31 cellular contexts compared by ENCODE assay signal in the genomic region with DNA sequence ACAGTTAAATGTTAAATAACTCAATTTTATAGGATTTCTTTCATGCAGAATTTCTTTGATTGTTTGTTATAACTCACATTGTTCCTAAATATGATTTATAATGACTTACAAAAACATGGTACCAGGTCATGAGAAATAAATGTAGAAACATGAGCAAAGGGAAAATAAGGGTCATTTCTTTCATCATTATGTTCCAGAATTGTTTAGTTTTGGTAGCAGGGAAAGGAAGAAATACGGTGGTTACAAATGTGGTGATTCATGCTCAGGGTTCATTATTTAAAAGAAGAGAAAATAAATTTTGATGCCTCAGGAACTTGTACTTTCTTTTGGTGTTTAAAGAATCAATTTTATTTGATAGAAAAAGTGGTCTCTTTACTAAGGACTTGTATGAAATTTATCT. TPM values are rescaled to one million over a fixed set of nuclear protein-coding genes. Genes with fewer than 3 reads are reported as not detected.
"Had no signal": no experiment of that assay in that cellular context is flagged by ENCODE, and none has a peak within 500 bp of the region (broad histone marks: within the 10 kb centered on the region; RNA-seq: fewer than 3 reads in every experiment).

No MANE protein-coding gene starts in this region.

- H3K36me3 ChIP-seq: breast epithelium, heart left ventricle, lower lobe of right lung, neutrophil, right lobe of liver, uterus had no signal

- H3K9me3 ChIP-seq: mucosa of descending colon, neutrophil, right lobe of liver had no signal

- H3K27ac Mint-ChIP-seq: activated B cell treated with CpG ODN at 0.5 μM for 24 hours; activated CD8-positive, alpha-beta memory T cell treated with anti-CD3 and anti-CD28 coated beads, Interleukin-2, amount 10 ng/mL, durations not matched to agents 7 days and 5 days; activated CD8-positive, alpha-beta T cell treated with anti-CD3 and anti-CD28 coated beads, Interleukin-2, amount 10 ng/mL, durations not matched to agents 7 days and 5 days; activated naive CD4-positive, alpha-beta T cell treated with anti-CD3 and anti-CD28 coated beads for 36 hours; activated naive CD8-positive, alpha-beta T cell treated with anti-CD3 and anti-CD28 coated beads, Interleukin-2, amount 10 ng/mL, durations not matched to agents 7 days and 5 days; nephron progenitor cell; stimulated activated memory B cell treated with anti-CD40 and anti-IgM and Interleukin-4, amounts not matched to agents 10 μg/mL and 1 μg/mL and 100 μg/mL, for 72 hours; stimulated activated naive CD8-positive, alpha-beta T cell treated with anti-CD3 and anti-CD28 coated beads, Interleukin-15, amount 100 ng/mL, for 72 hours; T-helper 2 cell treated with Interferon-gamma antibody and Interleukin-4, amounts not matched to agents 5 μg/mL and 100 μg/mL, for 36 hours; type B pancreatic cell had no signal

- H3K4me1 ChIP-seq: breast epithelium, foreskin keratinocyte, lower lobe of right lung, right lobe of liver, uterus had no signal

- H3K27ac ChIP-seq: breast epithelium, foreskin keratinocyte, heart left ventricle, lower lobe of right lung, neutrophil, right lobe of liver, uterus had no signal

- DNase-seq: activated B cell treated with CpG ODN at 0.5 μM for 24 hours; activated CD8-positive, alpha-beta memory T cell treated with anti-CD3 and anti-CD28 coated beads, Interleukin-2, amount 10 ng/mL, durations not matched to agents 7 days and 5 days; activated CD8-positive, alpha-beta T cell treated with anti-CD3 and anti-CD28 coated beads, Interleukin-2, amount 10 ng/mL, durations not matched to agents 7 days and 5 days; activated naive CD4-positive, alpha-beta T cell treated with anti-CD3 and anti-CD28 coated beads for 36 hours; activated naive CD8-positive, alpha-beta T cell treated with anti-CD3 and anti-CD28 coated beads, Interleukin-2, amount 10 ng/mL, durations not matched to agents 7 days and 5 days; activated T-cell treated with anti-CD3 and anti-CD28 coated beads, Interleukin-2, amount 50 U/mL, for 48 hours; central memory CD4-positive, alpha-beta T cell; foreskin keratinocyte; heart left ventricle; hypothalamus; kidney glomerular epithelial cell; lower lobe of right lung; mesendoderm; mucosa of descending colon; nephron progenitor cell; right lobe of liver; small intestine; stimulated activated CD4-positive, alpha-beta T cell treated with anti-CD3 and anti-CD28 coated beads, Interleukin-4, amount 100 ng/mL, for 4 hours; stimulated activated CD8-positive, alpha-beta memory T cell treated with anti-CD3 and anti-CD28 coated beads, Interleukin-4, amount 100 ng/mL, for 48 hours; stimulated activated naive CD8-positive, alpha-beta T cell treated with anti-CD3 and anti-CD28 coated beads, Interleukin-15, amount 100 ng/mL, for 72 hours; substantia nigra; T-helper 1 cell; uterus had no signal

- H3K4me3 ChIP-seq: breast epithelium, heart left ventricle, lower lobe of right lung, mucosa of descending colon, right lobe of liver, uterus had no signal

- H3K36me3 Mint-ChIP-seq: activated CD8-positive, alpha-beta memory T cell treated with anti-CD3 and anti-CD28 coated beads, Interleukin-2, amount 10 ng/mL, durations not matched to agents 7 days and 5 days; activated naive CD8-positive, alpha-beta T cell treated with anti-CD3 and anti-CD28 coated beads, Interleukin-2, amount 10 ng/mL, durations not matched to agents 7 days and 5 days had no signal

- H3K4me1 Mint-ChIP-seq: activated CD8-positive, alpha-beta memory T cell treated with anti-CD3 and anti-CD28 coated beads, Interleukin-2, amount 10 ng/mL, durations not matched to agents 7 days and 5 days; activated naive CD8-positive, alpha-beta T cell treated with anti-CD3 and anti-CD28 coated beads, Interleukin-2, amount 10 ng/mL, durations not matched to agents 7 days and 5 days; stimulated activated naive CD8-positive, alpha-beta T cell treated with anti-CD3 and anti-CD28 coated beads, Interleukin-15, amount 100 ng/mL, for 72 hours had no signal

- H3K27me3 ChIP-seq: breast epithelium, foreskin keratinocyte, right lobe of liver, uterus had no signal

- H3K27me3 Mint-ChIP-seq: stimulated activated memory B cell treated with anti-CD40 and anti-IgM and Interleukin-4, amounts not matched to agents 10 μg/mL and 1 μg/mL and 100 μg/mL, for 72 hours had no signal

- ATAC-seq: activated CD8-positive, alpha-beta memory T cell treated with anti-CD3 and anti-CD28 coated beads, Interleukin-2, amount 10 ng/mL, durations not matched to agents 7 days and 5 days; activated CD8-positive, alpha-beta T cell treated with anti-CD3 and anti-CD28 coated beads, Interleukin-2, amount 10 ng/mL, durations not matched to agents 7 days and 5 days; foreskin keratinocyte; heart left ventricle; left lobe of liver; lower lobe of right lung; mucosa of descending colon; right lobe of liver; stimulated activated memory B cell treated with anti-CD40 and anti-IgM and Interleukin-4, amounts not matched to agents 10 μg/mL and 1 μg/mL and 100 μg/mL, for 72 hours; stimulated activated naive CD8-positive, alpha-beta T cell treated with anti-CD3 and anti-CD28 coated beads, Interleukin-15, amount 100 ng/mL, for 72 hours had no signal

- H3K4me3 Mint-ChIP-seq: activated B cell treated with CpG ODN at 0.5 μM for 24 hours; activated CD8-positive, alpha-beta memory T cell treated with anti-CD3 and anti-CD28 coated beads, Interleukin-2, amount 10 ng/mL, durations not matched to agents 7 days and 5 days; activated CD8-positive, alpha-beta T cell treated with anti-CD3 and anti-CD28 coated beads, Interleukin-2, amount 10 ng/mL, durations not matched to agents 7 days and 5 days; activated naive CD4-positive, alpha-beta T cell treated with anti-CD3 and anti-CD28 coated beads for 36 hours; activated naive CD8-positive, alpha-beta T cell treated with anti-CD3 and anti-CD28 coated beads, Interleukin-2, amount 10 ng/mL, durations not matched to agents 7 days and 5 days; nephron progenitor cell; stimulated activated memory B cell treated with anti-CD40 and anti-IgM and Interleukin-4, amounts not matched to agents 10 μg/mL and 1 μg/mL and 100 μg/mL, for 72 hours; stimulated activated naive CD8-positive, alpha-beta T cell treated with anti-CD3 and anti-CD28 coated beads, Interleukin-15, amount 100 ng/mL, for 72 hours; T-helper 2 cell treated with Interferon-gamma antibody and Interleukin-4, amounts not matched to agents 5 μg/mL and 100 μg/mL, for 36 hours; type B pancreatic cell had no signal

RNA-seq across cellular contexts. Expression of gene LYPD6B, which starts 4.4 kb away (rescaled TPM):
- total RNA-seq: activated CD8-positive, alpha-beta memory T cell treated with anti-CD3 and anti-CD28 coated beads, Interleukin-2, amount 10 ng/mL, durations not matched to agents 7 days and 5 days; activated CD8-positive, alpha-beta T cell treated with anti-CD3 and anti-CD28 coated beads, Interleukin-2, amount 10 ng/mL, durations not matched to agents 7 days and 5 days; activated naive CD4-positive, alpha-beta T cell treated with anti-CD3 and anti-CD28 coated beads for 36 hours; activated naive CD8-positive, alpha-beta T cell treated with anti-CD3 and anti-CD28 coated beads, Interleukin-2, amount 10 ng/mL, durations not matched to agents 7 days and 5 days; endothelial cell of umbilical vein; heart left ventricle; left lobe of liver; posterior vena cava had no signal
- polyA plus RNA-seq: endothelial cell of umbilical vein, heart left ventricle had no signal
